ENCODE assay signal across 12 cellular contexts in genomic region chr14:68817513-68818212, GRCh38. TPM values are rescaled to one million over a fixed set of nuclear protein-coding genes. Genes with fewer than 3 reads are reported as not detected.
DNase-seq lines count a peak whose midpoint lies in the region; ATAC-seq, FAIRE-seq and TF ChIP-seq lines count a peak whose summit lies in the region.
"Had no signal": no experiment of that assay in that cellular context is flagged by ENCODE, and none has a peak within 500 bp of the region (broad histone marks: within the 10 kb centered on the region; RNA-seq: fewer than 3 reads in every experiment).

No MANE protein-coding gene starts in this region.

- H3K36me3 ChIP-seq in DOHH2 (ENCODE audit: control insufficient read depth, low read length): peaks cover 10% of the 10 kb centered on the region; the same call in 1 of the 2 replicates
- H3K36me3 ChIP-seq in smooth muscle cell (ENCODE audit: low read depth): no peaks in the 10 kb centered on the region
- H3K36me3 ChIP-seq in kidney (ENCODE audit: control insufficient read depth in 1 of 2, insufficient read depth in 2 of 2, low read length in 2 of 2): no peaks in the 10 kb centered on the region
- H3K36me3 ChIP-seq: thoracic aorta had no signal

- H3K9ac ChIP-seq in smooth muscle cell (ENCODE audit: low read depth) (no peak overlapping the region), kidney (ENCODE audit: low read length in 2 of 2) (no peak overlapping the region)

- no peaks in the 10 kb centered on the region for H3K27me3 ChIP-seq in DOHH2 (ENCODE audit: control insufficient read depth, low read length)
- no peaks in the 10 kb centered on the region for H3K27me3 ChIP-seq in smooth muscle cell (ENCODE audit: low read depth)

- POLR2A ChIA-PET in RWPE1 (lab: Yijun Ruan, JAX; ENCODE audit: low non-redundant PET): interaction anchor here (0.7 kb wide), 1 partner anchor 28 kb away, joined by 3 read pairs; no protein-coding TSS in a partner anchor

- no peak overlapping the region for H2AFZ ChIP-seq in smooth muscle cell (ENCODE audit: low read depth)

- H3K27ac ChIP-seq in DOHH2 (ENCODE audit: low read depth, low read length) (peak overlapping the region; percentile 99; the same call in 1 of the 2 replicates), RWPE1 (peak overlapping the region; percentile 94), smooth muscle cell (ENCODE audit: low read depth) (peak overlapping the region; percentile 95), kidney (ENCODE audit: low read depth in 2 of 2, low read length in 2 of 2) (no peak overlapping the region)

- H3K4me3 ChIP-seq in DOHH2 (ENCODE audit: low read length): peak overlapping the region; percentile 72
- no peak overlapping the region for H3K4me3 ChIP-seq in smooth muscle cell
- H3K4me3 ChIP-seq in kidney (ENCODE audit: low read length in 2 of 2): no peak overlapping the region

- CTCF ChIA-PET in RWPE1 (lab: Yijun Ruan, JAX): interaction anchor here (0.6 to 2.3 kb wide), 12 partner anchors 12 to 923 kb away, joined by 3 to 22 read pairs (median 4); no protein-coding TSS in a partner anchor

- H3K9me3 ChIP-seq in DOHH2 (ENCODE audit: control insufficient read depth, insufficient read depth, low read length) (no peaks in the 10 kb centered on the region), smooth muscle cell (replicated peaks; ENCODE audit: low read depth) (no peaks in the 10 kb centered on the region), kidney (ENCODE audit: control insufficient read depth in 1 of 2, low read length in 2 of 2) (no peaks in the 10 kb centered on the region)
- H3K9me3 ChIP-seq: thoracic aorta had no signal

- no peaks in the 10 kb centered on the region for H3K9me2 ChIP-seq in DOHH2 (replicated peaks; ENCODE audit: control insufficient read depth, low read length)

- H3K4me1 ChIP-seq in DOHH2 (ENCODE audit: control insufficient read depth, low read length): peaks cover 94% of the 10 kb centered on the region
- peaks cover 33% of the 10 kb centered on the region for H3K4me1 ChIP-seq in smooth muscle cell (ENCODE audit: low read depth)
- H3K4me1 ChIP-seq in kidney (ENCODE audit: control insufficient read depth in 1 of 2, insufficient read depth in 1 of 2, low read depth in 1 of 2, low read length in 2 of 2): peaks cover 36 to 46% of the 10 kb centered on the region in 2 donors

- H4K20me1 ChIP-seq in DOHH2 (ENCODE audit: control insufficient read depth, insufficient read depth, low read depth, low read length) (no peaks in the 10 kb centered on the region), smooth muscle cell (ENCODE audit: low read depth) (no peaks in the 10 kb centered on the region)

- peaks cover 17% of the 10 kb centered on the region for H3F3A ChIP-seq in DOHH2 (ENCODE audit: control insufficient read depth, insufficient read depth)
- H3F3A ChIP-seq in smooth muscle cell (ENCODE audit: low read depth): peaks cover 14% of the 10 kb centered on the region

- 92% methylated on average over 3 of the region's 3 CpGs for WGBS in smooth muscle cell (ENCODE audit: low lambda C conversion rate)

- TF ChIP-seq CTCF in DOHH2 (IDR thresholded peaks at IDR 0.05; ENCODE audit: low read depth, low read length, poor library complexity, severe bottlenecking) (no peak), RWPE1 (conservative IDR thresholded peaks at IDR 0.05; ENCODE audit: low read depth) (no peak), smooth muscle cell (IDR thresholded peaks at IDR 0.05; ENCODE audit: borderline replicate concordance, insufficient read depth, poor library complexity, severe bottlenecking) (no peak), kidney (IDR thresholded peaks at IDR 0.05; ENCODE audit: borderline replicate concordance, extremely low read depth, insufficient read depth) (no peak)

- no peak for FAIRE-seq in kidney (lab: Jason Lieb, UNC)

- H3K79me2 ChIP-seq in DOHH2 (ENCODE audit: control insufficient read depth, low read length) (peaks cover 28% of the 10 kb centered on the region), smooth muscle cell (ENCODE audit: low read depth) (peaks cover 35% of the 10 kb centered on the region)

- DNase-seq in RWPE1 (ENCODE audit: low spot score) (no peak), germinal center (ENCODE audit: low spot score) (peak; percentile 22), smooth muscle cell (lab: John Stamatoyannopoulos, UW; ENCODE audit: unreplicated experiment) (no peak), kidney (no peak)
- DNase-seq: NCI-H1436; occipital lobe; stimulated activated CD4-positive, alpha-beta T cell treated with anti-CD3 and anti-CD28 coated beads, Interleukin-2, amount 100 ng/mL, for 48 hours; SW 1271 had no signal

- ATAC-seq in HG03439 (IDR thresholded peaks at IDR 0.05; ENCODE audit: unreplicated experiment) (no peak), GM21447 (IDR thresholded peaks at IDR 0.05; ENCODE audit: unreplicated experiment) (no peak)

- intact Hi-C loops in kidney (cut with DNase I): loop anchor here (10.0 kb wide), 1 partner anchor 573 kb away; no protein-coding TSS in a partner anchor

- peak overlapping the region; percentile 98 for H3K4me2 ChIP-seq in DOHH2 (ENCODE audit: low read length)
- no peak overlapping the region for H3K4me2 ChIP-seq in smooth muscle cell

RNA-seq across cellular contexts. Expression of gene ZFP36L1, which starts 24.8 kb away (rescaled TPM):
- total RNA-seq in smooth muscle cell (133 and 166 TPM in 2 replicates), kidney (289 TPM)
- polyA plus RNA-seq in smooth muscle cell (418 and 450 TPM in 2 replicates), kidney (ENCODE audit: insufficient read depth, low read depth, low replicate concordance) (73.3 TPM)

Comparison
In these comparisons a context has a peak if more than half of its experiments do, and no peak if none do; other contexts are left out.
1. H3K27ac ChIP-seq: peak in DOHH2 (single experiment), RWPE1 (single experiment) and smooth muscle cell (single experiment); none in kidney (0 of 2).